In genomic region chr16:20331635-20332034, GRCh38 we compare ENCODE assay signal across 9 cellular contexts. TPM values are rescaled to one million over a fixed set of nuclear protein-coding genes. Genes with fewer than 3 reads are reported as not detected.
"Had no signal": no experiment of that assay in that cellular context is flagged by ENCODE, and none has a peak within 500 bp of the region (broad histone marks: within the 10 kb centered on the region; RNA-seq: fewer than 3 reads in every experiment).

No MANE protein-coding gene starts in this region.

- DNase-seq: GDM1, GF-D8 had no signal

- H3K4me3 ChIP-seq: GM12878 had no signal

- ATAC-seq: GM12878 had no signal

- FAIRE-seq: G401.6, GM12878, GM12891, GM12892, GM18507, GM19239 had no signal

RNA-seq across cellular contexts. Expression of gene GP2, which starts 4.3 kb away (rescaled TPM):
- total RNA-seq: G401 had no signal
- polyA plus RNA-seq: GM12878 had no signal

RNA-seq across cellular contexts. Expression of gene UMOD, which starts 20.9 kb away (rescaled TPM):
- total RNA-seq: G401, GM12878 had no signal
- polyA plus RNA-seq: GM12878 had no signal
